ENCODE assay signal across 15 cellular contexts in genomic region chr1:207026177-207026576, GRCh38. TPM values are rescaled to one million over a fixed set of nuclear protein-coding genes. Genes with fewer than 3 reads are reported as not detected.
DNase-seq lines count a peak whose midpoint lies in the region; TF ChIP-seq lines count a peak whose summit lies in the region.
"Had no signal": no experiment of that assay in that cellular context is flagged by ENCODE, and none has a peak within 500 bp of the region (broad histone marks: within the 10 kb centered on the region; RNA-seq: fewer than 3 reads in every experiment).

No MANE protein-coding gene starts in this region.

- no peak overlapping the region for H3K27ac Mint-ChIP-seq in T-helper 2 cell treated with Interferon-gamma antibody and Interleukin-4, amounts not matched to agents 5 μg/mL and 100 μg/mL, for 36 hours
- H3K27ac Mint-ChIP-seq: activated naive CD4-positive, alpha-beta T cell treated with anti-CD3 and anti-CD28 coated beads, Interleukin-2, amount 50 U/mL, for 72 hours had no signal

- peak overlapping the region; percentile 75 for H3K4me2 ChIP-seq in GM23248 (ENCODE audit: unreplicated experiment)

- peaks cover 23% of the 10 kb centered on the region for H3F3A ChIP-seq in GM23248 (ENCODE audit: insufficient read depth)

- no peaks in the 10 kb centered on the region for H3K9me2 ChIP-seq in GM23248 (ENCODE audit: insufficient read depth)

- peak overlapping the region; percentile 61 for H3K27ac ChIP-seq in GM23248
- H3K27ac ChIP-seq in ascending aorta = peak overlapping the region; percentile 55 to 69
- H3K27ac ChIP-seq in stomach smooth muscle (ENCODE audit: low read length) = peak overlapping the region; percentile 64

- H3K4me3 ChIP-seq in GM23248 = peak overlapping the region; percentile 14; the same call in 1 of the 2 replicates
- no peak overlapping the region for H3K4me3 ChIP-seq in ascending aorta
- H3K4me3 ChIP-seq in stomach smooth muscle (ENCODE audit: low read length in 2 of 2) = no peak overlapping the region

- H3K9me3 ChIP-seq in GM23248 (ENCODE audit: low read depth) (no peaks in the 10 kb centered on the region), ascending aorta (no peaks in the 10 kb centered on the region), stomach smooth muscle (ENCODE audit: control insufficient read depth in 2 of 2, low read length in 2 of 2) (no peaks in the 10 kb centered on the region)

- H3K4me3 Mint-ChIP-seq in T-helper 2 cell treated with Interferon-gamma antibody and Interleukin-4, amounts not matched to agents 5 μg/mL and 100 μg/mL, for 36 hours = no peak overlapping the region

- H3K27me3 Mint-ChIP-seq in T-helper 2 cell treated with Interferon-gamma antibody and Interleukin-4, amounts not matched to agents 5 μg/mL and 100 μg/mL, for 36 hours (ENCODE audit: low read depth) = peaks cover 40% of the 10 kb centered on the region

- in situ Hi-C loops in GM23248 (cut with MboI) = no loop called here

- H3K79me2 ChIP-seq in GM23248 (ENCODE audit: insufficient read depth) = no peaks in the 10 kb centered on the region

- no peaks in the 10 kb centered on the region for H3K36me3 Mint-ChIP-seq in T-helper 2 cell treated with Interferon-gamma antibody and Interleukin-4, amounts not matched to agents 5 μg/mL and 100 μg/mL, for 36 hours (ENCODE audit: low read depth)
- H3K36me3 Mint-ChIP-seq: activated naive CD4-positive, alpha-beta T cell treated with anti-CD3 and anti-CD28 coated beads, Interleukin-2, amount 50 U/mL, for 72 hours had no signal

- peaks cover 30% of the 10 kb centered on the region for H3K4me1 ChIP-seq in GM23248 (ENCODE audit: insufficient read depth)
- H3K4me1 ChIP-seq in ascending aorta = peaks cover 9 to 21% of the 10 kb centered on the region in 2 donors
- peaks cover 25% of the 10 kb centered on the region for H3K4me1 ChIP-seq in stomach smooth muscle (ENCODE audit: control insufficient read depth, insufficient read depth, low read length)

- DNase-seq in GM23248 (peak; percentile 75), ascending aorta (ENCODE audit: low spot score in 2 of 2) (no peak), kidney glomerular epithelial cell (lab: John Stamatoyannopoulos, UW) (peak; percentile 47), iPS-NIHi11 (ENCODE audit: low spot score) (no peak), posterior vena cava (ENCODE audit: low spot score) (no peak), NOMO-1 treated with dmso at 0.1 percent for 144 hours (lab: John Stamatoyannopoulos, UW; ENCODE audit: unreplicated experiment) (no peak)
- no peak for DNase-seq in T-helper 2 cell treated with Interferon-gamma antibody and Interleukin-4, amounts not matched to agents 5 μg/mL and 100 μg/mL, for 36 hours (ENCODE audit: low spot score)
- DNase-seq: hippocampal formation; NCI-H2081; stimulated activated CD4-positive, alpha-beta T cell treated with anti-CD3 and anti-CD28 coated beads, Interleukin-15, amount 100 ng/mL, for 24 hours had no signal

- H2AFZ ChIP-seq in GM23248 = peak overlapping the region; percentile 69

- no peaks in the 10 kb centered on the region for H3K9me3 Mint-ChIP-seq in T-helper 2 cell treated with Interferon-gamma antibody and Interleukin-4, amounts not matched to agents 5 μg/mL and 100 μg/mL, for 36 hours
- H3K9me3 Mint-ChIP-seq: activated naive CD4-positive, alpha-beta T cell treated with anti-CD3 and anti-CD28 coated beads, Interleukin-2, amount 50 U/mL, for 72 hours had no signal

- H4K20me1 ChIP-seq in GM23248 (ENCODE audit: insufficient read depth) = no peaks in the 10 kb centered on the region

- TF ChIP-seq CTCF in ascending aorta (IDR thresholded peaks at IDR 0.05) = no peak

- intact Hi-C loops in ascending aorta (cut with DNase I) (no loop called here), posterior vena cava (cut with DNase I) (no loop called here)

- H3K36me3 ChIP-seq in GM23248 (ENCODE audit: low read depth) (no peaks in the 10 kb centered on the region), ascending aorta (no peaks in the 10 kb centered on the region), stomach smooth muscle (ENCODE audit: control insufficient read depth in 2 of 2, insufficient read depth in 2 of 2, low read length in 2 of 2) (no peaks in the 10 kb centered on the region)

- WGBS in GM23248 (ENCODE audit: low coverage in 1 of 2, low lambda C conversion rate in 2 of 2, missing lambda C conversion rate in 2 of 2), 2 experiments = 0 to 2% methylated on average over 4 of the region's 4 CpGs

- H3K9ac ChIP-seq in GM23248 (no peak overlapping the region; the same call in 1 of the 2 replicates), stomach smooth muscle (ENCODE audit: low read length in 2 of 2) (no peak overlapping the region)

- no peaks in the 10 kb centered on the region for H3K27me3 ChIP-seq in GM23248 (replicated peaks; ENCODE audit: insufficient read depth)
- H3K27me3 ChIP-seq in ascending aorta = no peaks in the 10 kb centered on the region
- H3K27me3 ChIP-seq in stomach smooth muscle (ENCODE audit: control insufficient read depth in 1 of 2, insufficient read depth in 2 of 2, low read length in 2 of 2) = peaks cover 0 to 2% of the 10 kb centered on the region in 2 donors

- no peaks in the 10 kb centered on the region for H3K4me1 Mint-ChIP-seq in T-helper 2 cell treated with Interferon-gamma antibody and Interleukin-4, amounts not matched to agents 5 μg/mL and 100 μg/mL, for 36 hours (ENCODE audit: low read depth)

RNA-seq across cellular contexts. Expression of gene C1orf116, which starts 6.4 kb away (rescaled TPM):
- total RNA-seq in GM23248 (2014; rRNA removed; shearing (Covaris generic)) = not detected in 2 replicates
- polyA plus RNA-seq in GM23248 (2016; fragmentation: Nextera tagmentation; extraction: Ambion mirVana) = not detected in 2 replicates
- total RNA-seq in ascending aorta (not detected), posterior vena cava (not detected)
- total RNA-seq: dermis microvascular lymphatic vessel endothelial cell; T-helper 2 cell treated with Interferon-gamma antibody and Interleukin-4, amounts not matched to agents 100 ng/mL and 5 ng/mL, for 36 hours had no signal

RNA-seq across cellular contexts. Expression of gene YOD1, which starts 24.8 kb away (rescaled TPM):
- 6.7 and 7.8 TPM in 2 replicates for total RNA-seq in GM23248 (2014; rRNA removed; shearing (Covaris generic))
- polyA plus RNA-seq in GM23248 (2016; fragmentation: Nextera tagmentation; extraction: Ambion mirVana) = 2.4 TPM in 2 replicates
- total RNA-seq in ascending aorta = 4.0 TPM
- 1 to 10 TPM; 6.6 to 7.0 TPM for total RNA-seq in posterior vena cava

RNA-seq across cellular contexts. Expression of gene PFKFB2, which starts 26.9 kb away (rescaled TPM):
- 3.7 and 4.2 TPM in 2 replicates for total RNA-seq in GM23248 (2014; rRNA removed; shearing (Covaris generic))
- polyA plus RNA-seq in GM23248 (2016; fragmentation: Nextera tagmentation; extraction: Ambion mirVana) = 1.2 and 1.6 TPM in 2 replicates
- total RNA-seq in ascending aorta (1.2 TPM), posterior vena cava (10 to 100 TPM; 10.2 to 13.0 TPM)

RNA-seq across cellular contexts. Expression of gene FCAMR, which starts 55.9 kb away (rescaled TPM):
- total RNA-seq in GM23248 (2014; rRNA removed; shearing (Covaris generic)) = not detected in 2 replicates
- polyA plus RNA-seq in GM23248 (2016; fragmentation: Nextera tagmentation; extraction: Ambion mirVana) = not detected in 2 replicates
- total RNA-seq in ascending aorta = not detected
- total RNA-seq in posterior vena cava = not detected
- total RNA-seq: activated naive CD4-positive, alpha-beta T cell treated with anti-CD3 and anti-CD28 coated beads, Interleukin-2, amount 50 U/mL, for 72 hours; dermis microvascular lymphatic vessel endothelial cell; H1 had no signal
- polyA plus RNA-seq: H1 had no signal

Comparison
In these comparisons a context has a peak if more than half of its experiments do, and no peak if none do; other contexts are left out.
1. DNase-seq: peak in GM23248 (single experiment) and kidney glomerular epithelial cell (single experiment); none in ascending aorta (0 of 2), iPS-NIHi11 (single experiment), posterior vena cava (single experiment), NOMO-1 treated with dmso at 0.1 percent for 144 hours (single experiment) and T-helper 2 cell treated with Interferon-gamma antibody and Interleukin-4, amounts not matched to agents 5 μg/mL and 100 μg/mL, for 36 hours (single experiment).
2. Peak in every context shown above with its lines, with median percentiles within 50 percentile points of each other: H3K27ac ChIP-seq.